ENCODE assay signal across 1 cellular context in the genomic region with DNA sequence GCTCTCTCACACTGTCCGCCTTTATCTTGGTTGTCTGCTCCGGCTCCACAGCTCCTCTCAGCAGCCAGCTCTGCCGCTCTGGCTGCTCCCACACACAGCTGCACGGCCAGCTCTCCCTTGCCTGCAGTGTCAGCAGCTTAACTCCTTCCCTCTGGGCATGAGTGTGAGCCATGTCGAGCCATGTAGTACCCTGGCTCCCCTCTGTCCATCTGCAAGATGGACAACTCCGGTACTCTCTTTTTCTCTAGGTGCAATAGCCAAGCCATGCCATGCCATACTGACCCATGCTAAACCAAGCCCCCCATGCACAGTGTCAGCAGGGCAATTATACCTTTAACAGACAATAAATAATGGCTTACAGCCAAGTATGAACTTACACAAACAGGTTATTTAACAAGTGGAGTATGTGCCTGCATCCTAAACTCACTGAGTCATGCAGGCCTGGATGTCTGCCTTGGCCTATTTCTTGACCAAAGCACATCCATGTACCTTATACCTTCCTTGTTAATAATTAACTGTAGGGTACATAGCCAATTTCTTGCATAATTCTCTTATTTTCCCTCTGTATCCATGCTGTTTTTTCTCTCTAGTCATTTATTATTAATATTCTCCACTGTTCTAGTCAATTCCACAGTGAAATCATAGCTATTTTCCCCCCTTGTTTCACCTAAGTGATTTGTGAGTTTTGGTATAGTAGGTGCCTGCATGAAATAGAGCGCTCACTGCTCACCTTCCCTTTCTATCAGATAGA.
TF ChIP-seq lines count a peak whose summit lies in the region.

No MANE protein-coding gene starts in this region.

TF ChIP-seq in HepG2, 621 proteins besides CTCF, POLR2A, EP300 and RAD21 (continued from another document and continues in another):
- TF ChIP-seq, protein P1, sequence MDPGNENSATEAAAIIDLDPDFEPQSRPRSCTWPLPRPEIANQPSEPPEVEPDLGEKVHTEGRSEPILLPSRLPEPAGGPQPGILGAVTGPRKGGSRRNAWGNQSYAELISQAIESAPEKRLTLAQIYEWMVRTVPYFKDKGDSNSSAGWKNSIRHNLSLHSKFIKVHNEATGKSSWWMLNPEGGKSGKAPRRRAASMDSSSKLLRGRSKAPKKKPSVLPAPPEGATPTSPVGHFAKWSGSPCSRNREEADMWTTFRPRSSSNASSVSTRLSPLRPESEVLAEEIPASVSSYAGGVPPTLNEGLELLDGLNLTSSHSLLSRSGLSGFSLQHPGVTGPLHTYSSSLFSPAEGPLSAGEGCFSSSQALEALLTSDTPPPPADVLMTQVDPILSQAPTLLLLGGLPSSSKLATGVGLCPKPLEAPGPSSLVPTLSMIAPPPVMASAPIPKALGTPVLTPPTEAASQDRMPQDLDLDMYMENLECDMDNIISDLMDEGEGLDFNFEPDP (CRISPR knock-in tag; conservative IDR thresholded peaks at IDR 0.05) = no peak
- TF ChIP-seq POGZ (CRISPR knock-in tag; IDR thresholded peaks at IDR 0.05) (peak; percentile 91), FOXK2 (IDR thresholded peaks at IDR 0.05) (no peak), AKAP8 (CRISPR knock-in tag; IDR thresholded peaks at IDR 0.05) (no peak), ZNF841 (CRISPR knock-in tag; IDR thresholded peaks at IDR 0.05; ENCODE audit: borderline replicate concordance) (no peak), PRPF4 (IDR thresholded peaks at IDR 0.05; ENCODE audit: low read depth, low read length, poor library complexity, severe bottlenecking) (no peak), GABPB1 (CRISPR knock-in tag; IDR thresholded peaks at IDR 0.05) (peak; percentile 37; the same call in 1 of the 2 replicates), ZKSCAN5 (CRISPR knock-in tag; IDR thresholded peaks at IDR 0.05) (no peak), MAFG (CRISPR knock-in tag; IDR thresholded peaks at IDR 0.05) (no peak), HCFC1 (IDR thresholded peaks at IDR 0.05; ENCODE audit: low read depth, low read length) (no peak), ZNF761 (CRISPR knock-in tag; conservative IDR thresholded peaks at IDR 0.05) (no peak), ARNTL (CRISPR knock-in tag; IDR thresholded peaks at IDR 0.05) (no peak), RFX5 (IDR thresholded peaks at IDR 0.05; ENCODE audit: low read depth, low read length) (no peak), PHB2 (IDR thresholded peaks at IDR 0.05; ENCODE audit: partially characterized antibody) (no peak), ZSCAN29 (CRISPR knock-in tag; conservative IDR thresholded peaks at IDR 0.05) (no peak), ZNF772 (CRISPR knock-in tag; IDR thresholded peaks at IDR 0.05) (no peak), STAG1 (CRISPR knock-in tag; IDR thresholded peaks at IDR 0.05) (no peak), ZNF333 (CRISPR knock-in tag; IDR thresholded peaks at IDR 0.05; ENCODE audit: borderline replicate concordance) (no peak), ZNF790 (CRISPR knock-in tag; IDR thresholded peaks at IDR 0.05; ENCODE audit: borderline replicate concordance) (no peak), SMAD9 (CRISPR knock-in tag; IDR thresholded peaks at IDR 0.05) (no peak)
- TF ChIP-seq, protein P2, sequence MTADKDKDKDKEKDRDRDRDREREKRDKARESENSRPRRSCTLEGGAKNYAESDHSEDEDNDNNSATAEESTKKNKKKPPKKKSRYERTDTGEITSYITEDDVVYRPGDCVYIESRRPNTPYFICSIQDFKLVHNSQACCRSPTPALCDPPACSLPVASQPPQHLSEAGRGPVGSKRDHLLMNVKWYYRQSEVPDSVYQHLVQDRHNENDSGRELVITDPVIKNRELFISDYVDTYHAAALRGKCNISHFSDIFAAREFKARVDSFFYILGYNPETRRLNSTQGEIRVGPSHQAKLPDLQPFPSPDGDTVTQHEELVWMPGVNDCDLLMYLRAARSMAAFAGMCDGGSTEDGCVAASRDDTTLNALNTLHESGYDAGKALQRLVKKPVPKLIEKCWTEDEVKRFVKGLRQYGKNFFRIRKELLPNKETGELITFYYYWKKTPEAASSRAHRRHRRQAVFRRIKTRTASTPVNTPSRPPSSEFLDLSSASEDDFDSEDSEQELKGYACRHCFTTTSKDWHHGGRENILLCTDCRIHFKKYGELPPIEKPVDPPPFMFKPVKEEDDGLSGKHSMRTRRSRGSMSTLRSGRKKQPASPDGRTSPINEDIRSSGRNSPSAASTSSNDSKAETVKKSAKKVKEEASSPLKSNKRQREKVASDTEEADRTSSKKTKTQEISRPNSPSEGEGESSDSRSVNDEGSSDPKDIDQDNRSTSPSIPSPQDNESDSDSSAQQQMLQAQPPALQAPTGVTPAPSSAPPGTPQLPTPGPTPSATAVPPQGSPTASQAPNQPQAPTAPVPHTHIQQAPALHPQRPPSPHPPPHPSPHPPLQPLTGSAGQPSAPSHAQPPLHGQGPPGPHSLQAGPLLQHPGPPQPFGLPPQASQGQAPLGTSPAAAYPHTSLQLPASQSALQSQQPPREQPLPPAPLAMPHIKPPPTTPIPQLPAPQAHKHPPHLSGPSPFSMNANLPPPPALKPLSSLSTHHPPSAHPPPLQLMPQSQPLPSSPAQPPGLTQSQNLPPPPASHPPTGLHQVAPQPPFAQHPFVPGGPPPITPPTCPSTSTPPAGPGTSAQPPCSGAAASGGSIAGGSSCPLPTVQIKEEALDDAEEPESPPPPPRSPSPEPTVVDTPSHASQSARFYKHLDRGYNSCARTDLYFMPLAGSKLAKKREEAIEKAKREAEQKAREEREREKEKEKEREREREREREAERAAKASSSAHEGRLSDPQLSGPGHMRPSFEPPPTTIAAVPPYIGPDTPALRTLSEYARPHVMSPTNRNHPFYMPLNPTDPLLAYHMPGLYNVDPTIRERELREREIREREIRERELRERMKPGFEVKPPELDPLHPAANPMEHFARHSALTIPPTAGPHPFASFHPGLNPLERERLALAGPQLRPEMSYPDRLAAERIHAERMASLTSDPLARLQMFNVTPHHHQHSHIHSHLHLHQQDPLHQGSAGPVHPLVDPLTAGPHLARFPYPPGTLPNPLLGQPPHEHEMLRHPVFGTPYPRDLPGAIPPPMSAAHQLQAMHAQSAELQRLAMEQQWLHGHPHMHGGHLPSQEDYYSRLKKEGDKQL (CRISPR knock-in tag; IDR thresholded peaks at IDR 0.05; ENCODE audit: low read depth) = peak; percentile 66
- TF ChIP-seq, protein P3, sequence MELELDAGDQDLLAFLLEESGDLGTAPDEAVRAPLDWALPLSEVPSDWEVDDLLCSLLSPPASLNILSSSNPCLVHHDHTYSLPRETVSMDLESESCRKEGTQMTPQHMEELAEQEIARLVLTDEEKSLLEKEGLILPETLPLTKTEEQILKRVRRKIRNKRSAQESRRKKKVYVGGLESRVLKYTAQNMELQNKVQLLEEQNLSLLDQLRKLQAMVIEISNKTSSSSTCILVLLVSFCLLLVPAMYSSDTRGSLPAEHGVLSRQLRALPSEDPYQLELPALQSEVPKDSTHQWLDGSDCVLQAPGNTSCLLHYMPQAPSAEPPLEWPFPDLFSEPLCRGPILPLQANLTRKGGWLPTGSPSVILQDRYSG (CRISPR knock-in tag; IDR thresholded peaks at IDR 0.05) = no peak
- TF ChIP-seq, protein P4, sequence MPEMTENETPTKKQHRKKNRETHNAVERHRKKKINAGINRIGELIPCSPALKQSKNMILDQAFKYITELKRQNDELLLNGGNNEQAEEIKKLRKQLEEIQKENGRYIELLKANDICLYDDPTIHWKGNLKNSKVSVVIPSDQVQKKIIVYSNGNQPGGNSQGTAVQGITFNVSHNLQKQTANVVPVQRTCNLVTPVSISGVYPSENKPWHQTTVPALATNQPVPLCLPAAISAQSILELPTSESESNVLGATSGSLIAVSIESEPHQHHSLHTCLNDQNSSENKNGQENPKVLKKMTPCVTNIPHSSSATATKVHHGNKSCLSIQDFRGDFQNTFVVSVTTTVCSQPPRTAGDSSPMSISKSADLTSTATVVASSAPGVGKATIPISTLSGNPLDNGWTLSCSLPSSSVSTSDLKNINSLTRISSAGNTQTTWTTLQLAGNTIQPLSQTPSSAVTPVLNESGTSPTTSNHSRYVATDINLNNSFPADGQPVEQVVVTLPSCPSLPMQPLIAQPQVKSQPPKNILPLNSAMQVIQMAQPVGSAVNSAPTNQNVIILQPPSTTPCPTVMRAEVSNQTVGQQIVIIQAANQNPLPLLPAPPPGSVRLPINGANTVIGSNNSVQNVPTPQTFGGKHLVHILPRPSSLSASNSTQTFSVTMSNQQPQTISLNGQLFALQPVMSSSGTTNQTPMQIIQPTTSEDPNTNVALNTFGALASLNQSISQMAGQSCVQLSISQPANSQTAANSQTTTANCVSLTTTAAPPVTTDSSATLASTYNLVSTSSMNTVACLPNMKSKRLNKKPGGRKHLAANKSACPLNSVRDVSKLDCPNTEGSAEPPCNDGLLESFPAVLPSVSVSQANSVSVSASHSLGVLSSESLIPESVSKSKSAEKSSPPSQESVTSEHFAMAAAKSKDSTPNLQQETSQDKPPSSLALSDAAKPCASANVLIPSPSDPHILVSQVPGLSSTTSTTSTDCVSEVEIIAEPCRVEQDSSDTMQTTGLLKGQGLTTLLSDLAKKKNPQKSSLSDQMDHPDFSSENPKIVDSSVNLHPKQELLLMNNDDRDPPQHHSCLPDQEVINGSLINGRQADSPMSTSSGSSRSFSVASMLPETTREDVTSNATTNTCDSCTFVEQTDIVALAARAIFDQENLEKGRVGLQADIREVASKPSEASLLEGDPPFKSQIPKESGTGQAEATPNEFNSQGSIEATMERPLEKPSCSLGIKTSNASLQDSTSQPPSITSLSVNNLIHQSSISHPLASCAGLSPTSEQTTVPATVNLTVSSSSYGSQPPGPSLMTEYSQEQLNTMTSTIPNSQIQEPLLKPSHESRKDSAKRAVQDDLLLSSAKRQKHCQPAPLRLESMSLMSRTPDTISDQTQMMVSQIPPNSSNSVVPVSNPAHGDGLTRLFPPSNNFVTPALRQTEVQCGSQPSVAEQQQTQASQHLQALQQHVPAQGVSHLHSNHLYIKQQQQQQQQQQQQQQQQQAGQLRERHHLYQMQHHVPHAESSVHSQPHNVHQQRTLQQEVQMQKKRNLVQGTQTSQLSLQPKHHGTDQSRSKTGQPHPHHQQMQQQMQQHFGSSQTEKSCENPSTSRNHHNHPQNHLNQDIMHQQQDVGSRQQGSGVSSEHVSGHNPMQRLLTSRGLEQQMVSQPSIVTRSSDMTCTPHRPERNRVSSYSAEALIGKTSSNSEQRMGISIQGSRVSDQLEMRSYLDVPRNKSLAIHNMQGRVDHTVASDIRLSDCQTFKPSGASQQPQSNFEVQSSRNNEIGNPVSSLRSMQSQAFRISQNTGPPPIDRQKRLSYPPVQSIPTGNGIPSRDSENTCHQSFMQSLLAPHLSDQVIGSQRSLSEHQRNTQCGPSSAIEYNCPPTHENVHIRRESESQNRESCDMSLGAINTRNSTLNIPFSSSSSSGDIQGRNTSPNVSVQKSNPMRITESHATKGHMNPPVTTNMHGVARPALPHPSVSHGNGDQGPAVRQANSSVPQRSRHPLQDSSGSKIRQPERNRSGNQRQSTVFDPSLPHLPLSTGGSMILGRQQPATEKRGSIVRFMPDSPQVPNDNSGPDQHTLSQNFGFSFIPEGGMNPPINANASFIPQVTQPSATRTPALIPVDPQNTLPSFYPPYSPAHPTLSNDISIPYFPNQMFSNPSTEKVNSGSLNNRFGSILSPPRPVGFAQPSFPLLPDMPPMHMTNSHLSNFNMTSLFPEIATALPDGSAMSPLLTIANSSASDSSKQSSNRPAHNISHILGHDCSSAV (CRISPR knock-in tag; IDR thresholded peaks at IDR 0.05; ENCODE audit: borderline replicate concordance) = no peak
- TF ChIP-seq, protein P5, sequence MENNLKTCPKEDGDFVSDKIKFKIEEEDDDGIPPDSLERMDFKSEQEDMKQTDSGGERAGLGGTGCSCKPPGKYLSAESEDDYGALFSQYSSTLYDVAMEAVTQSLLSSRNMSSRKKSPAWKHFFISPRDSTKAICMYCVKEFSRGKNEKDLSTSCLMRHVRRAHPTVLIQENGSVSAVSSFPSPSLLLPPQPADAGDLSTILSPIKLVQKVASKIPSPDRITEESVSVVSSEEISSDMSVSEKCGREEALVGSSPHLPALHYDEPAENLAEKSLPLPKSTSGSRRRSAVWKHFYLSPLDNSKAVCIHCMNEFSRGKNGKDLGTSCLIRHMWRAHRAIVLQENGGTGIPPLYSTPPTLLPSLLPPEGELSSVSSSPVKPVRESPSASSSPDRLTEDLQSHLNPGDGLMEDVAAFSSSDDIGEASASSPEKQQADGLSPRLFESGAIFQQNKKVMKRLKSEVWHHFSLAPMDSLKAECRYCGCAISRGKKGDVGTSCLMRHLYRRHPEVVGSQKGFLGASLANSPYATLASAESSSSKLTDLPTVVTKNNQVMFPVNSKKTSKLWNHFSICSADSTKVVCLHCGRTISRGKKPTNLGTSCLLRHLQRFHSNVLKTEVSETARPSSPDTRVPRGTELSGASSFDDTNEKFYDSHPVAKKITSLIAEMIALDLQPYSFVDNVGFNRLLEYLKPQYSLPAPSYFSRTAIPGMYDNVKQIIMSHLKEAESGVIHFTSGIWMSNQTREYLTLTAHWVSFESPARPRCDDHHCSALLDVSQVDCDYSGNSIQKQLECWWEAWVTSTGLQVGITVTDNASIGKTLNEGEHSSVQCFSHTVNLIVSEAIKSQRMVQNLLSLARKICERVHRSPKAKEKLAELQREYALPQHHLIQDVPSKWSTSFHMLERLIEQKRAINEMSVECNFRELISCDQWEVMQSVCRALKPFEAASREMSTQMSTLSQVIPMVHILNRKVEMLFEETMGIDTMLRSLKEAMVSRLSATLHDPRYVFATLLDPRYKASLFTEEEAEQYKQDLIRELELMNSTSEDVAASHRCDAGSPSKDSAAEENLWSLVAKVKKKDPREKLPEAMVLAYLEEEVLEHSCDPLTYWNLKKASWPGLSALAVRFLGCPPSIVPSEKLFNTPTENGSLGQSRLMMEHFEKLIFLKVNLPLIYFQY (CRISPR knock-in tag; IDR thresholded peaks at IDR 0.05; ENCODE audit: borderline replicate concordance) = peak; percentile 59; the same call in 1 of the 2 replicates
- TF ChIP-seq, protein P6, sequence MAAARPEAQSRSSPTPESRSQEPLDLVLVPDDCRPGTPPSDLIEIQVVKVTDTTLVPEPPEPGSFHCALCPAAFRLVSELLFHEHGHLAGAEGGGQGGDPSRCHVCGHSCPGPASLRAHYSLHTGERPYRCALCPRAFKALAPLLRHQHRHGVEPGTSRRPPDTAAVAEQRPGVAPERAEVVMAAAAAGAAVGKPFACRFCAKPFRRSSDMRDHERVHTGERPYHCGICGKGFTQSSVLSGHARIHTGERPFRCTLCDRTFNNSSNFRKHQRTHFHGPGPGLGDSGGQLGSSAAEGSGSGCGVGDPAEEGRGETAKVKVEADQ (CRISPR knock-in tag; IDR thresholded peaks at IDR 0.05; ENCODE audit: borderline replicate concordance) = no peak
- TF ChIP-seq, protein P7, sequence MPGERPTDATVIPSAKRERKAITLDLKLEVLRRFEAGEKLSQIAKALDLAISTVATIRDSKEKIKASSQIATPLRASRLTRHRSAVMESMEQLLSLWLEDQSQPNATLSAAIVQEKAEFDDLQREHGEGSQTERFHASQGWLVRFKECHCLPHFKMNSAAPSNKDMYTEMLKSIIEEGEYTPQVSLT (CRISPR knock-in tag; IDR thresholded peaks at IDR 0.05; ENCODE audit: borderline replicate concordance, low read depth) = no peak
- TF ChIP-seq, protein P8, sequence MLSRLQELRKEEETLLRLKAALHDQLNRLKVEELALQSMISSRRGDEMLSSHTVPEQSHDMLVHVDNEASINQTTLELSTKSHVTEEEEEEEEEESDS (CRISPR knock-in tag; IDR thresholded peaks at IDR 0.05; ENCODE audit: borderline replicate concordance) = no peak
- TF ChIP-seq, protein P9, sequence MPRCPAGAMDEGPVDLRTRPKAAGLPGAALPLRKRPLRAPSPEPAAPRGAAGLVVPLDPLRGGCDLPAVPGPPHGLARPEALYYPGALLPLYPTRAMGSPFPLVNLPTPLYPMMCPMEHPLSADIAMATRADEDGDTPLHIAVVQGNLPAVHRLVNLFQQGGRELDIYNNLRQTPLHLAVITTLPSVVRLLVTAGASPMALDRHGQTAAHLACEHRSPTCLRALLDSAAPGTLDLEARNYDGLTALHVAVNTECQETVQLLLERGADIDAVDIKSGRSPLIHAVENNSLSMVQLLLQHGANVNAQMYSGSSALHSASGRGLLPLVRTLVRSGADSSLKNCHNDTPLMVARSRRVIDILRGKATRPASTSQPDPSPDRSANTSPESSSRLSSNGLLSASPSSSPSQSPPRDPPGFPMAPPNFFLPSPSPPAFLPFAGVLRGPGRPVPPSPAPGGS (CRISPR knock-in tag; IDR thresholded peaks at IDR 0.05) = no peak
